ENCODE assay signal across 9 cellular contexts in genomic region chr2:111618953-111619902, GRCh38.
DNase-seq lines count a peak whose midpoint lies in the region; ATAC-seq and TF ChIP-seq lines count a peak whose summit lies in the region.
"Had no signal": no experiment of that assay in that cellular context is flagged by ENCODE, and none has a peak within 500 bp of the region (broad histone marks: within the 10 kb centered on the region; RNA-seq: fewer than 3 reads in every experiment).

No MANE protein-coding gene starts in this region.

- H3K4me3 Mint-ChIP-seq in MCF 10A (ENCODE audit: unreplicated experiment) (no peak overlapping the region), WTC11 (no peak overlapping the region)

- no peak for TF ChIP-seq POLR2A in breast epithelium (IDR thresholded peaks at IDR 0.05)

- peaks cover 7% of the 10 kb centered on the region for H3K9me3 Mint-ChIP-seq in MCF 10A (ENCODE audit: unreplicated experiment)
- peaks cover 7% of the 10 kb centered on the region; the same call in 1 of the 2 replicates for H3K9me3 Mint-ChIP-seq in WTC11

- CTCF ChIA-PET in MCF 10A (lab: Yijun Ruan, JAX) (interaction anchor here (0.7 to 1.2 kb wide), 2 partner anchors 75 to 80 kb away, joined by 3 to 5 read pairs; no protein-coding TSS in a partner anchor), WTC11 (lab: Charles Lee) (interaction anchor here (1.1 to 1.2 kb wide), 2 partner anchors 79 to 82 kb away, joined by 3 to 4 read pairs; no protein-coding TSS in a partner anchor)

- 68% methylated on average over 12 of the region's 12 CpGs for WGBS in right cardiac atrium
- WGBS in aorta, 2 donors, result 60 to 70% methylated on average over 12 of the region's 12 CpGs

- H3K4me1 Mint-ChIP-seq in MCF 10A (ENCODE audit: insufficient read depth, unreplicated experiment) (peaks cover 43% of the 10 kb centered on the region), WTC11 (peaks cover 17% of the 10 kb centered on the region)

- H3K27ac ChIP-seq in breast epithelium (no peak overlapping the region), right cardiac atrium (ENCODE audit: low read length) (no peak overlapping the region), aorta (ENCODE audit: low read depth in 1 of 2, low read length in 2 of 2) (peak overlapping the region in 1 of 2 donors; percentile 49)
- H3K27ac ChIP-seq: sigmoid colon had no signal

- peaks cover 7% of the 10 kb centered on the region for H3K36me3 Mint-ChIP-seq in MCF 10A (ENCODE audit: insufficient read depth, unreplicated experiment)
- H3K36me3 Mint-ChIP-seq in WTC11, result no peaks in the 10 kb centered on the region

- peak overlapping the region; percentile 65 for H3K27ac Mint-ChIP-seq in MCF 10A (ENCODE audit: low read depth, unreplicated experiment)
- no peak overlapping the region for H3K27ac Mint-ChIP-seq in WTC11

- intact Hi-C loops in MCF 10A (cut with micrococcal nuclease), result no loop called here
- intact Hi-C loops in breast epithelium (cut with DNase I; ENCODE audit: low total_unique reads), result no loop called here
- intact Hi-C loops in right cardiac atrium (cut with DNase I), result no loop called here
- intact Hi-C loops in aorta (cut with DNase I), result no loop called here

- H3K27me3 ChIP-seq in breast epithelium (no peaks in the 10 kb centered on the region), right cardiac atrium (ENCODE audit: control insufficient read depth, insufficient read depth) (no peaks in the 10 kb centered on the region), aorta (ENCODE audit: control insufficient read depth in 1 of 2, insufficient read depth in 2 of 2, low read length in 1 of 2) (no peaks in the 10 kb centered on the region)
- H3K27me3 ChIP-seq: sigmoid colon had no signal

- H3K4me3 ChIP-seq in breast epithelium (no peak overlapping the region), right cardiac atrium (ENCODE audit: low read length) (no peak overlapping the region), aorta (ENCODE audit: low read length in 2 of 2) (no peak overlapping the region)
- H3K4me3 ChIP-seq: sigmoid colon had no signal

- H3K27me3 Mint-ChIP-seq in MCF 10A (ENCODE audit: insufficient read depth, unreplicated experiment) (no peaks in the 10 kb centered on the region), WTC11 (ENCODE audit: low read depth) (no peaks in the 10 kb centered on the region)

- H3K36me3 ChIP-seq in breast epithelium (no peaks in the 10 kb centered on the region), aorta (ENCODE audit: control insufficient read depth in 1 of 2, insufficient read depth in 2 of 2, low read length in 1 of 2) (no peaks in the 10 kb centered on the region)
- H3K36me3 ChIP-seq: sigmoid colon had no signal

- peaks cover 0 to 6% of the 10 kb centered on the region in 2 donors for H3K4me1 ChIP-seq in breast epithelium
- peaks cover 4% of the 10 kb centered on the region for H3K4me1 ChIP-seq in right cardiac atrium (ENCODE audit: control insufficient read depth, insufficient read depth, low read length)
- peaks cover 0 to 8% of the 10 kb centered on the region in 2 donors for H3K4me1 ChIP-seq in aorta (ENCODE audit: control insufficient read depth in 1 of 2, insufficient read depth in 2 of 2, low read length in 2 of 2)
- H3K4me1 ChIP-seq: sigmoid colon had no signal

- POLR2A ChIA-PET in MCF 10A (lab: Yijun Ruan, JAX), result interaction anchor here (0.8 to 1.3 kb wide), 3 partner anchors 13 to 41 kb away, joined by 3 to 4 read pairs (median 3); no protein-coding TSS in a partner anchor
- POLR2A ChIA-PET in WTC11 (lab: Charles Lee), result interaction anchor here (0.5 kb wide), 1 partner anchor 13 kb away, joined by 4 read pairs; no protein-coding TSS in a partner anchor

- DNase-seq in MCF 10A (ENCODE audit: unreplicated experiment), result peak; percentile 61
- no peak for DNase-seq in breast epithelium (ENCODE audit: low spot score in 2 of 2)
- DNase-seq in WTC11 (ENCODE audit: low spot score), result no peak
- DNase-seq in right cardiac atrium, result no peak
- DNase-seq in aorta, result no peak
- no peak for DNase-seq in EL
- no peak for DNase-seq in hypothalamus (lab: John Stamatoyannopoulos, UW)
- DNase-seq: sigmoid colon had no signal

- no peak for TF ChIP-seq CTCF in MCF 10A (IDR thresholded peaks at IDR 0.05; ENCODE audit: unreplicated experiment)
- TF ChIP-seq CTCF in breast epithelium (IDR thresholded peaks at IDR 0.05), result no peak
- TF ChIP-seq CTCF in WTC11 (IDR thresholded peaks at IDR 0.05), result no peak

- H3K9me3 ChIP-seq in breast epithelium (no peaks in the 10 kb centered on the region), right cardiac atrium (ENCODE audit: control insufficient read depth, low read length) (no peaks in the 10 kb centered on the region), aorta (ENCODE audit: control insufficient read depth, low read length) (no peaks in the 10 kb centered on the region)
- H3K9me3 ChIP-seq: sigmoid colon had no signal

- no TSS peak for BruUV-seq in MCF 10A (replicated peaks; lab: Mats Ljungman, UMichigan)

- peak; percentile 48; the same call in 1 of the 2 replicates for ATAC-seq in WTC11
- ATAC-seq in right cardiac atrium, result peak; percentile 14 to 27
- peak; percentile 30 for ATAC-seq in aorta (ENCODE audit: low FRiP score)
- ATAC-seq in GM18861 (IDR thresholded peaks at IDR 0.05; ENCODE audit: unreplicated experiment), result no peak

TF ChIP-seq in WTC11, 78 proteins besides CTCF, POLR2A, EP300 and RAD21:
- TF ChIP-seq GABPB1 (CRISPR knock-in tag; IDR thresholded peaks at IDR 0.05) (peak; percentile 44), SMAD3 (CRISPR knock-in tag; IDR thresholded peaks at IDR 0.05; ENCODE audit: borderline replicate concordance) (no peak)
